In genomic region chr4:8247047-8247930, GRCh38 we compare ENCODE assay signal across 1 cellular context.
A peak's percentile ranks its signal among the peaks of the same experiment; 100 is the strongest.
TF ChIP-seq lines count a peak whose summit lies in the region.

No MANE protein-coding gene starts in this region.

TF ChIP-seq in HepG2, 621 proteins besides CTCF, POLR2A, EP300 and RAD21 (continued from another document):
- peak; percentile 75; the same call in 1 of the 2 replicates for TF ChIP-seq ZNF800 (CRISPR knock-in tag; IDR thresholded peaks at IDR 0.05)
- TF ChIP-seq ZNF431 (CRISPR knock-in tag; IDR thresholded peaks at IDR 0.05; ENCODE audit: borderline replicate concordance, low read depth): no peak
- TF ChIP-seq FIP1L1 (IDR thresholded peaks at IDR 0.05; ENCODE audit: borderline replicate concordance, insufficient read depth, low read depth, low read length): no peak
- no peak for TF ChIP-seq TMF1 (CRISPR knock-in tag; IDR thresholded peaks at IDR 0.05; ENCODE audit: low read depth)
- no peak for TF ChIP-seq ZNF225 (CRISPR knock-in tag; IDR thresholded peaks at IDR 0.05)
- TF ChIP-seq HDAC2 (CRISPR knock-in tag; IDR thresholded peaks at IDR 0.05): peak; percentile 37; the same call in 1 of the 2 replicates
- no peak for TF ChIP-seq YY1 (IDR thresholded peaks at IDR 0.05; ENCODE audit: insufficient read depth, insufficient replicate concordance, low read depth, low read length)
- TF ChIP-seq ZNF552 (CRISPR knock-in tag; IDR thresholded peaks at IDR 0.05; ENCODE audit: borderline replicate concordance): no peak
- no peak for TF ChIP-seq TCF12 (IDR thresholded peaks at IDR 0.05)
- no peak for TF ChIP-seq TCF12 (CRISPR knock-in tag; IDR thresholded peaks at IDR 0.05)
- TF ChIP-seq ZNF629 (CRISPR knock-in tag; conservative IDR thresholded peaks at IDR 0.05): no peak
- no peak for TF ChIP-seq NR2F1 (CRISPR knock-in tag; IDR thresholded peaks at IDR 0.05)
- TF ChIP-seq CBX1 (IDR thresholded peaks at IDR 0.05; ENCODE audit: low read depth): no peak
- TF ChIP-seq, protein P1, sequence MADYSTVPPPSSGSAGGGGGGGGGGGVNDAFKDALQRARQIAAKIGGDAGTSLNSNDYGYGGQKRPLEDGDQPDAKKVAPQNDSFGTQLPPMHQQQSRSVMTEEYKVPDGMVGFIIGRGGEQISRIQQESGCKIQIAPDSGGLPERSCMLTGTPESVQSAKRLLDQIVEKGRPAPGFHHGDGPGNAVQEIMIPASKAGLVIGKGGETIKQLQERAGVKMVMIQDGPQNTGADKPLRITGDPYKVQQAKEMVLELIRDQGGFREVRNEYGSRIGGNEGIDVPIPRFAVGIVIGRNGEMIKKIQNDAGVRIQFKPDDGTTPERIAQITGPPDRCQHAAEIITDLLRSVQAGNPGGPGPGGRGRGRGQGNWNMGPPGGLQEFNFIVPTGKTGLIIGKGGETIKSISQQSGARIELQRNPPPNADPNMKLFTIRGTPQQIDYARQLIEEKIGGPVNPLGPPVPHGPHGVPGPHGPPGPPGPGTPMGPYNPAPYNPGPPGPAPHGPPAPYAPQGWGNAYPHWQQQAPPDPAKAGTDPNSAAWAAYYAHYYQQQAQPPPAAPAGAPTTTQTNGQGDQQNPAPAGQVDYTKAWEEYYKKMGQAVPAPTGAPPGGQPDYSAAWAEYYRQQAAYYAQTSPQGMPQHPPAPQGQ (CRISPR knock-in tag; IDR thresholded peaks at IDR 0.05; ENCODE audit: borderline replicate concordance): no peak
- no peak for TF ChIP-seq GPBP1L1 (CRISPR knock-in tag; IDR thresholded peaks at IDR 0.05)
- TF ChIP-seq CC2D1A (CRISPR knock-in tag; IDR thresholded peaks at IDR 0.05): no peak
